ENCODE assay signal across 9 cellular contexts in the genomic region with DNA sequence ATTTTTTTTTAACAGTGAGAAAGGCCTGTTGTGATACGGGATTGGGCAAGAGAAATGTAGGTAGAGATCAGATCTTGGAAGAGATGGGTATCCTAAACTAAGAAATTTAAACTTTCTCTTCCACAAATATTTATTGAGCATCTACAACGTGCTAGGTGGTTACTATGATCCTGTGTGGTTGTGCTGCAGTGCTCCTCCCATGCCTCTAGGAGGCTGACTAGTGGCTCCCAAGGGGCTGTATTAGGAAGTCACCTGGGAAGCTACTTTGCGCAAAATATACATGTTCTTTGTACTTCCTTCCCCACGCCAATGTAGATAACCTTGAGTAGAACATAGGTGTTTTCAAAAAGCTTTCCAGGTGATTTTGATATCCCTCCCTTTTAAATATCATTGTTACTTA. TPM values are rescaled to one million over a fixed set of nuclear protein-coding genes. Genes with fewer than 3 reads are reported as not detected.
DNase-seq lines count a peak whose midpoint lies in the region; ATAC-seq and TF ChIP-seq lines count a peak whose summit lies in the region.
"Had no signal": no experiment of that assay in that cellular context is flagged by ENCODE, and none has a peak within 500 bp of the region (broad histone marks: within the 10 kb centered on the region; RNA-seq: fewer than 3 reads in every experiment).

No MANE protein-coding gene starts in this region.

- peaks cover 88% of the 10 kb centered on the region for H3K4me1 Mint-ChIP-seq in activated CD8-positive, alpha-beta T cell treated with anti-CD3 and anti-CD28 coated beads for 36 hours (ENCODE audit: low read depth)
- peaks cover 46% of the 10 kb centered on the region for H3K4me1 Mint-ChIP-seq in activated CD8-positive, alpha-beta T cell treated with anti-CD3 and anti-CD28 coated beads, Interleukin-2, amount 10 ng/mL, durations not matched to agents 7 days and 5 days (ENCODE audit: low read depth)
- H3K4me1 Mint-ChIP-seq in effector memory CD8-positive, alpha-beta T cell (ENCODE audit: low read depth in 2 of 2): peaks cover 54 to 86% of the 10 kb centered on the region in 2 donors

- intact Hi-C loops in activated CD8-positive, alpha-beta T cell treated with anti-CD3 and anti-CD28 coated beads for 36 hours (cut with micrococcal nuclease): no loop called here

- H3K27ac ChIP-seq in HL-60 (replicated peaks): no peak overlapping the region

- no peaks in the 10 kb centered on the region for H3K9me3 Mint-ChIP-seq in activated CD8-positive, alpha-beta T cell treated with anti-CD3 and anti-CD28 coated beads for 36 hours
- no peaks in the 10 kb centered on the region for H3K9me3 Mint-ChIP-seq in activated CD8-positive, alpha-beta T cell treated with anti-CD3 and anti-CD28 coated beads, Interleukin-2, amount 10 ng/mL, durations not matched to agents 7 days and 5 days (ENCODE audit: insufficient read depth)
- no peaks in the 10 kb centered on the region for H3K9me3 Mint-ChIP-seq in effector memory CD8-positive, alpha-beta T cell

- no peak overlapping the region for H3K27ac Mint-ChIP-seq in activated CD8-positive, alpha-beta T cell treated with anti-CD3 and anti-CD28 coated beads for 36 hours
- H3K27ac Mint-ChIP-seq in activated CD8-positive, alpha-beta T cell treated with anti-CD3 and anti-CD28 coated beads, Interleukin-2, amount 10 ng/mL, durations not matched to agents 7 days and 5 days: no peak overlapping the region
- H3K27ac Mint-ChIP-seq in effector memory CD8-positive, alpha-beta T cell: peak overlapping the region in 1 of 2 donors; percentile 62

- no peak overlapping the region for H3K4me3 Mint-ChIP-seq in activated CD8-positive, alpha-beta T cell treated with anti-CD3 and anti-CD28 coated beads for 36 hours
- no peak overlapping the region for H3K4me3 Mint-ChIP-seq in activated CD8-positive, alpha-beta T cell treated with anti-CD3 and anti-CD28 coated beads, Interleukin-2, amount 10 ng/mL, durations not matched to agents 7 days and 5 days
- H3K4me3 Mint-ChIP-seq in effector memory CD8-positive, alpha-beta T cell: peak overlapping the region; percentile 40 to 43

- H3K27me3 ChIP-seq in HL-60 (ENCODE audit: insufficient read depth, poor library complexity, severe bottlenecking): no peaks in the 10 kb centered on the region
- H3K27me3 ChIP-seq: MG63 had no signal

- H3K27me3 Mint-ChIP-seq in activated CD8-positive, alpha-beta T cell treated with anti-CD3 and anti-CD28 coated beads for 36 hours: no peaks in the 10 kb centered on the region
- H3K27me3 Mint-ChIP-seq in activated CD8-positive, alpha-beta T cell treated with anti-CD3 and anti-CD28 coated beads, Interleukin-2, amount 10 ng/mL, durations not matched to agents 7 days and 5 days (ENCODE audit: low read depth): no peaks in the 10 kb centered on the region
- no peaks in the 10 kb centered on the region for H3K27me3 Mint-ChIP-seq in effector memory CD8-positive, alpha-beta T cell

- peak; percentile 47 for ATAC-seq in activated CD8-positive, alpha-beta T cell treated with anti-CD3 and anti-CD28 coated beads for 36 hours
- no peak for ATAC-seq in activated CD8-positive, alpha-beta T cell treated with anti-CD3 and anti-CD28 coated beads, Interleukin-2, amount 10 ng/mL, durations not matched to agents 7 days and 5 days
- ATAC-seq in effector memory CD8-positive, alpha-beta T cell (replicated peaks): peak; percentile 62
- no peak for ATAC-seq in esophagus mucosa

- peak; percentile 34 for TF ChIP-seq CTCF in activated CD8-positive, alpha-beta T cell treated with anti-CD3 and anti-CD28 coated beads for 36 hours (IDR thresholded peaks at IDR 0.05)
- TF ChIP-seq CTCF in HL-60 (IDR thresholded peaks at IDR 0.05; ENCODE audit: insufficient read depth, low read length) (peak; percentile 13), retinal pigment epithelial cell (conservative IDR thresholded peaks at IDR 0.05; ENCODE audit: low read depth, low read length) (peak; percentile 36)

- H3K4me3 ChIP-seq in HL-60 (replicated peaks; ENCODE audit: insufficient read depth, low read length) (no peak overlapping the region), retinal pigment epithelial cell (ENCODE audit: low read length) (no peak overlapping the region)
- H3K4me3 ChIP-seq: MG63 had no signal

- POLR2A ChIA-PET in activated CD8-positive, alpha-beta T cell treated with anti-CD3 and anti-CD28 coated beads for 36 hours (lab: Charles Lee): interaction anchor here (1.0 to 3.2 kb wide), 8 partner anchors 9 to 26 kb away, joined by 3 to 8 read pairs (median 5); no protein-coding TSS in a partner anchor
- POLR2A ChIA-PET in activated CD8-positive, alpha-beta T cell treated with anti-CD3 and anti-CD28 coated beads, Interleukin-2, amount 10 ng/mL, durations not matched to agents 7 days and 5 days (lab: Charles Lee): interaction anchor here (1.2 kb wide), 1 partner anchor 16 kb away, joined by 3 read pairs; no protein-coding TSS in a partner anchor

- peaks cover 33% of the 10 kb centered on the region for H3K36me3 Mint-ChIP-seq in activated CD8-positive, alpha-beta T cell treated with anti-CD3 and anti-CD28 coated beads for 36 hours (ENCODE audit: low read depth)
- peaks cover 23% of the 10 kb centered on the region for H3K36me3 Mint-ChIP-seq in activated CD8-positive, alpha-beta T cell treated with anti-CD3 and anti-CD28 coated beads, Interleukin-2, amount 10 ng/mL, durations not matched to agents 7 days and 5 days (ENCODE audit: low read depth)
- H3K36me3 Mint-ChIP-seq in effector memory CD8-positive, alpha-beta T cell (ENCODE audit: insufficient read depth): peaks cover 23% of the 10 kb centered on the region

- no peak for DNase-seq in activated CD8-positive, alpha-beta T cell treated with anti-CD3 and anti-CD28 coated beads for 36 hours
- no peak for DNase-seq in activated CD8-positive, alpha-beta T cell treated with anti-CD3 and anti-CD28 coated beads, Interleukin-2, amount 10 ng/mL, durations not matched to agents 7 days and 5 days
- DNase-seq in HL-60 (ENCODE audit: low read depth in 1 of 2, low spot score in 1 of 2): peak in 1 of 2 experiments; percentile 25
- DNase-seq in effector memory CD8-positive, alpha-beta T cell: no peak
- no peak for DNase-seq in retinal pigment epithelial cell (ENCODE audit: low read depth)
- no peak for DNase-seq in D341Med (ENCODE audit: low spot score)
- DNase-seq in NK-92 (lab: John Stamatoyannopoulos, UW; ENCODE audit: unreplicated experiment): no peak
- DNase-seq: MG63 had no signal

- CTCF ChIA-PET in activated CD8-positive, alpha-beta T cell treated with anti-CD3 and anti-CD28 coated beads for 36 hours (lab: Charles Lee): interaction anchor here (0.9 to 2.5 kb wide), 9 partner anchors 9 to 78 kb away, joined by 3 to 10 read pairs (median 3); no protein-coding TSS in a partner anchor
- CTCF ChIA-PET in activated CD8-positive, alpha-beta T cell treated with anti-CD3 and anti-CD28 coated beads, Interleukin-2, amount 10 ng/mL, durations not matched to agents 7 days and 5 days (lab: Charles Lee): interaction anchor here (0.9 to 2.3 kb wide), 6 partner anchors 12 to 65 kb away, joined by 3 to 8 read pairs (median 4); no protein-coding TSS in a partner anchor

RNA-seq across cellular contexts. Expression of gene USP3, which starts 27.2 kb away (rescaled TPM):
- 10 to 100 TPM; 57.1 to 58.6 TPM for total RNA-seq in activated CD8-positive, alpha-beta T cell treated with anti-CD3 and anti-CD28 coated beads for 36 hours
- total RNA-seq in activated CD8-positive, alpha-beta T cell treated with anti-CD3 and anti-CD28 coated beads, Interleukin-2, amount 10 ng/mL, durations not matched to agents 7 days and 5 days: 10 to 100 TPM; 48.3 to 49.1 TPM
- total RNA-seq in esophagus mucosa: 37.0 TPM

Comparison
In these comparisons a context has a peak if more than half of its experiments do, and no peak if none do; other contexts are left out.
1. ATAC-seq: peak in activated CD8-positive, alpha-beta T cell treated with anti-CD3 and anti-CD28 coated beads for 36 hours (single experiment) and effector memory CD8-positive, alpha-beta T cell (single experiment); none in activated CD8-positive, alpha-beta T cell treated with anti-CD3 and anti-CD28 coated beads, Interleukin-2, amount 10 ng/mL, durations not matched to agents 7 days and 5 days (single experiment) and esophagus mucosa (single experiment).
2. H3K4me3 Mint-ChIP-seq: peak in effector memory CD8-positive, alpha-beta T cell (2 of 2); none in activated CD8-positive, alpha-beta T cell treated with anti-CD3 and anti-CD28 coated beads for 36 hours (single experiment) and activated CD8-positive, alpha-beta T cell treated with anti-CD3 and anti-CD28 coated beads, Interleukin-2, amount 10 ng/mL, durations not matched to agents 7 days and 5 days (single experiment).
3. Peak in every context shown above with its lines, with median percentiles within 50 percentile points of each other: CTCF ChIP-seq.